ENCODE assay signal across 9 cellular contexts in genomic region chr2:230913406-230913805, GRCh38. TPM values are rescaled to one million over a fixed set of nuclear protein-coding genes. Genes with fewer than 3 reads are reported as not detected.
DNase-seq lines count a peak whose midpoint lies in the region; ATAC-seq and TF ChIP-seq lines count a peak whose summit lies in the region.
"Had no signal": no experiment of that assay in that cellular context is flagged by ENCODE, and none has a peak within 500 bp of the region (broad histone marks: within the 10 kb centered on the region; RNA-seq: fewer than 3 reads in every experiment).

No MANE protein-coding gene starts in this region.

- no peaks in the 10 kb centered on the region for H3K9me3 Mint-ChIP-seq in activated CD4-positive, alpha-beta memory T cell treated with anti-CD3 and anti-CD28 coated beads for 36 hours
- H3K9me3 Mint-ChIP-seq in activated CD4-positive, alpha-beta memory T cell treated with anti-CD3 and anti-CD28 coated beads, Interleukin-2, amount 10 ng/mL, durations not matched to agents 7 days and 5 days, result no peaks in the 10 kb centered on the region

- no peak overlapping the region for H3K4me2 ChIP-seq in osteoblast (ENCODE audit: insufficient read depth, low read length)

- H3K79me2 ChIP-seq in osteoblast (ENCODE audit: insufficient read depth, low read length), result no peaks in the 10 kb centered on the region

- POLR2A ChIA-PET in activated CD4-positive, alpha-beta memory T cell treated with anti-CD3 and anti-CD28 coated beads for 36 hours (lab: Charles Lee), result interaction anchor here (2.0 kb wide), 1 partner anchor 11 kb away, joined by 6 read pairs; the partner anchor contains the start of gene GPR55
- POLR2A ChIA-PET in activated CD4-positive, alpha-beta memory T cell treated with anti-CD3 and anti-CD28 coated beads, Interleukin-2, amount 10 ng/mL, durations not matched to agents 7 days and 5 days (lab: Charles Lee), result interaction anchor here (1.7 kb wide), 1 partner anchor 71 kb away, joined by 6 read pairs; no protein-coding TSS in a partner anchor

- no peak for TF ChIP-seq POLR2A in NB4 (IDR thresholded peaks at IDR 0.05; ENCODE audit: extremely low read depth, insufficient read length)

- peaks cover 5% of the 10 kb centered on the region for H3K4me1 ChIP-seq in osteoblast (ENCODE audit: insufficient read depth, low read length)

- ATAC-seq in HG03342 (IDR thresholded peaks at IDR 0.05; ENCODE audit: unreplicated experiment), result no peak

- DNase-seq in activated CD4-positive, alpha-beta memory T cell treated with anti-CD3 and anti-CD28 coated beads for 36 hours, result peak; percentile 41
- DNase-seq in activated CD4-positive, alpha-beta memory T cell treated with anti-CD3 and anti-CD28 coated beads, Interleukin-2, amount 10 ng/mL, durations not matched to agents 7 days and 5 days, result no peak
- DNase-seq in NB4 (ENCODE audit: low read depth) (peak; percentile 92), choroid plexus epithelial cell (ENCODE audit: low read depth) (peak; percentile 48), osteoblast (ENCODE audit: insufficient read length, low spot score, missing footprints) (peak; percentile 48), NCI-H2081 treated with DMSO at 0.1 percent for 48 hours (lab: John Stamatoyannopoulos, UW) (no peak), NCI-H774 (lab: John Stamatoyannopoulos, UW) (no peak)

- H3K4me3 Mint-ChIP-seq in activated CD4-positive, alpha-beta memory T cell treated with anti-CD3 and anti-CD28 coated beads for 36 hours, result no peak overlapping the region
- H3K4me3 Mint-ChIP-seq in activated CD4-positive, alpha-beta memory T cell treated with anti-CD3 and anti-CD28 coated beads, Interleukin-2, amount 10 ng/mL, durations not matched to agents 7 days and 5 days, result no peak overlapping the region

- TF ChIP-seq CTCF in NB4 (IDR thresholded peaks at IDR 0.05; ENCODE audit: low read depth, low read length) (peak; percentile 84), choroid plexus epithelial cell (conservative IDR thresholded peaks at IDR 0.05; ENCODE audit: low read depth, low read length) (peak; percentile 53), osteoblast (IDR thresholded peaks at IDR 0.05; ENCODE audit: extremely low read depth, low read depth, low read length) (peak; percentile 52)

- peaks cover 22% of the 10 kb centered on the region for H3K27me3 Mint-ChIP-seq in activated CD4-positive, alpha-beta memory T cell treated with anti-CD3 and anti-CD28 coated beads for 36 hours
- peaks cover 28% of the 10 kb centered on the region for H3K27me3 Mint-ChIP-seq in activated CD4-positive, alpha-beta memory T cell treated with anti-CD3 and anti-CD28 coated beads, Interleukin-2, amount 10 ng/mL, durations not matched to agents 7 days and 5 days

- CTCF ChIA-PET in activated CD4-positive, alpha-beta memory T cell treated with anti-CD3 and anti-CD28 coated beads for 36 hours (lab: Charles Lee), result interaction anchor here (0.8 to 3.8 kb wide), 8 partner anchors 8 to 208 kb away, joined by 3 to 28 read pairs (median 8); no protein-coding TSS in a partner anchor
- CTCF ChIA-PET in activated CD4-positive, alpha-beta memory T cell treated with anti-CD3 and anti-CD28 coated beads, Interleukin-2, amount 10 ng/mL, durations not matched to agents 7 days and 5 days (lab: Charles Lee), result interaction anchor here (0.8 to 4.0 kb wide), 4 partner anchors 11 to 89 kb away, joined by 4 to 28 read pairs (median 4); partner anchors contain the start of gene GPR55

- H3K4me3 ChIP-seq in NB4 (ENCODE audit: low read depth, low read length) (no peak overlapping the region), choroid plexus epithelial cell (ENCODE audit: low read depth, low read length) (no peak overlapping the region), osteoblast (ENCODE audit: insufficient read depth, low read length) (no peak overlapping the region)

- no peak overlapping the region for H3K27ac Mint-ChIP-seq in activated CD4-positive, alpha-beta memory T cell treated with anti-CD3 and anti-CD28 coated beads for 36 hours
- H3K27ac Mint-ChIP-seq in activated CD4-positive, alpha-beta memory T cell treated with anti-CD3 and anti-CD28 coated beads, Interleukin-2, amount 10 ng/mL, durations not matched to agents 7 days and 5 days, result no peak overlapping the region

- peaks cover 24% of the 10 kb centered on the region for H3K27me3 ChIP-seq in osteoblast (ENCODE audit: insufficient read depth, low read length)

- H3K9me3 ChIP-seq in osteoblast (ENCODE audit: low read depth, low read length), result no peaks in the 10 kb centered on the region

- no peaks in the 10 kb centered on the region for H4K20me1 ChIP-seq in osteoblast (ENCODE audit: insufficient read depth, low read length)

- H3K36me3 ChIP-seq in osteoblast (ENCODE audit: insufficient read depth, low read length), result no peaks in the 10 kb centered on the region

- no peak overlapping the region for H3K27ac ChIP-seq in osteoblast (ENCODE audit: low read depth, low read length)

- peaks cover 48% of the 10 kb centered on the region for H3K4me1 Mint-ChIP-seq in activated CD4-positive, alpha-beta memory T cell treated with anti-CD3 and anti-CD28 coated beads for 36 hours (ENCODE audit: low read depth)
- H3K4me1 Mint-ChIP-seq in activated CD4-positive, alpha-beta memory T cell treated with anti-CD3 and anti-CD28 coated beads, Interleukin-2, amount 10 ng/mL, durations not matched to agents 7 days and 5 days, result peaks cover 43% of the 10 kb centered on the region

- intact Hi-C loops in activated CD4-positive, alpha-beta memory T cell treated with anti-CD3 and anti-CD28 coated beads for 36 hours (cut with micrococcal nuclease), result loop anchor here (5.0 kb wide), 1 partner anchor 86 kb away; no protein-coding TSS in a partner anchor

- H3K36me3 Mint-ChIP-seq in activated CD4-positive, alpha-beta memory T cell treated with anti-CD3 and anti-CD28 coated beads for 36 hours, result peaks cover 9% of the 10 kb centered on the region
- H3K36me3 Mint-ChIP-seq in activated CD4-positive, alpha-beta memory T cell treated with anti-CD3 and anti-CD28 coated beads, Interleukin-2, amount 10 ng/mL, durations not matched to agents 7 days and 5 days (ENCODE audit: low read depth), result peaks cover 18% of the 10 kb centered on the region

- H2AFZ ChIP-seq in osteoblast (ENCODE audit: low read length), result no peak overlapping the region

RNA-seq across cellular contexts. Expression of gene GPR55, which starts 11.6 kb away (rescaled TPM):
- 1 to 10 TPM; 1.5 to 1.6 TPM for total RNA-seq in activated CD4-positive, alpha-beta memory T cell treated with anti-CD3 and anti-CD28 coated beads for 36 hours
- 1 to 10 TPM; 7.3 to 7.4 TPM for total RNA-seq in activated CD4-positive, alpha-beta memory T cell treated with anti-CD3 and anti-CD28 coated beads, Interleukin-2, amount 10 ng/mL, durations not matched to agents 7 days and 5 days
- not detected in 2 replicates for total RNA-seq in osteoblast
- total RNA-seq: pulmonary artery endothelial cell had no signal

RNA-seq across cellular contexts. Expression of gene ITM2C, which starts 48.7 kb away (rescaled TPM):
- 10 to 100 TPM; 19.5 to 23.0 TPM for total RNA-seq in activated CD4-positive, alpha-beta memory T cell treated with anti-CD3 and anti-CD28 coated beads for 36 hours
- total RNA-seq in activated CD4-positive, alpha-beta memory T cell treated with anti-CD3 and anti-CD28 coated beads, Interleukin-2, amount 10 ng/mL, durations not matched to agents 7 days and 5 days, result 10 to 100 TPM; 25.4 to 26.8 TPM
- total RNA-seq in osteoblast, result 52.2 and 63.7 TPM in 2 replicates

Comparison
In these comparisons a context has a peak if more than half of its experiments do, and no peak if none do; other contexts are left out.
1. DNase-seq: peak in activated CD4-positive, alpha-beta memory T cell treated with anti-CD3 and anti-CD28 coated beads for 36 hours (single experiment), NB4 (single experiment), choroid plexus epithelial cell (single experiment) and osteoblast (single experiment); none in activated CD4-positive, alpha-beta memory T cell treated with anti-CD3 and anti-CD28 coated beads, Interleukin-2, amount 10 ng/mL, durations not matched to agents 7 days and 5 days (single experiment), NCI-H2081 treated with DMSO at 0.1 percent for 48 hours (single experiment) and NCI-H774 (single experiment).
2. Peak in every context shown above with its lines, with median percentiles within 50 percentile points of each other: CTCF ChIP-seq.